19 cellular contexts compared by ENCODE assay signal in genomic region chr12:107105410-107105703, GRCh38.
"Had no signal": no experiment of that assay in that cellular context is flagged by ENCODE, and none has a peak within 500 bp of the region (broad histone marks: within the 10 kb centered on the region; RNA-seq: fewer than 3 reads in every experiment).

No MANE protein-coding gene starts in this region.

- H3K36me3 Mint-ChIP-seq: immature natural killer cell; memory B cell; mesothelial cell of epicardium; natural killer cell; stimulated activated naive B cell treated with anti-CD40 and anti-IgM and Interleukin-4, amounts not matched to agents 10 μg/mL and 1 μg/mL and 100 μg/mL, for 72 hours had no signal

- H3K27ac ChIP-seq: coronary artery, gastroesophageal sphincter, left ventricle myocardium inferior, lower lobe of right lung, ovary, right atrium auricular region, sigmoid colon, skin epidermis, stomach, thoracic aorta, transverse colon had no signal

- H3K27me3 ChIP-seq: gastroesophageal sphincter, ovary, right atrium auricular region, sigmoid colon, stomach, transverse colon had no signal

- DNase-seq: glutamatergic neuron; kidney; stimulated activated naive B cell treated with anti-CD40 and anti-IgM and Interleukin-4, amounts not matched to agents 10 μg/mL and 1 μg/mL and 100 μg/mL, for 72 hours had no signal

- H3K4me1 ChIP-seq: left ventricle myocardium inferior, lower lobe of right lung, right atrium auricular region had no signal

- H3K4me1 Mint-ChIP-seq: natural killer cell, neural crest cell had no signal

- H3K36me3 ChIP-seq: gastroesophageal sphincter, left ventricle myocardium inferior, lower lobe of right lung, ovary, right atrium auricular region, sigmoid colon, stomach, thoracic aorta, transverse colon had no signal

- H3K27ac Mint-ChIP-seq: immature natural killer cell; memory B cell; mesothelial cell of epicardium; natural killer cell; stimulated activated naive B cell treated with anti-CD40 and anti-IgM and Interleukin-4, amounts not matched to agents 10 μg/mL and 1 μg/mL and 100 μg/mL, for 72 hours had no signal

- H3K9me3 Mint-ChIP-seq: immature natural killer cell; memory B cell; mesothelial cell of epicardium; natural killer cell; neural crest cell; stimulated activated naive B cell treated with anti-CD40 and anti-IgM and Interleukin-4, amounts not matched to agents 10 μg/mL and 1 μg/mL and 100 μg/mL, for 72 hours had no signal

- H3K4me3 Mint-ChIP-seq: immature natural killer cell; memory B cell; mesothelial cell of epicardium; natural killer cell; neural crest cell; stimulated activated naive B cell treated with anti-CD40 and anti-IgM and Interleukin-4, amounts not matched to agents 10 μg/mL and 1 μg/mL and 100 μg/mL, for 72 hours had no signal

- H3K4me3 ChIP-seq: coronary artery, gastroesophageal sphincter, left ventricle myocardium inferior, lower lobe of right lung, ovary, right atrium auricular region, sigmoid colon, skin epidermis, stomach, thoracic aorta, transverse colon had no signal

- H3K9me3 ChIP-seq: gastroesophageal sphincter, left ventricle myocardium inferior, lower lobe of right lung, ovary, right atrium auricular region, sigmoid colon, stomach, thoracic aorta, transverse colon had no signal
